ENCODE assay signal across 7 cellular contexts in genomic region chr12:107131832-107132616, GRCh38. TPM values are rescaled to one million over a fixed set of nuclear protein-coding genes. Genes with fewer than 3 reads are reported as not detected.
DNase-seq lines count a peak whose midpoint lies in the region; ATAC-seq and TF ChIP-seq lines count a peak whose summit lies in the region.

No MANE protein-coding gene starts in this region.

- H3K9me3 ChIP-seq in DOHH2 (ENCODE audit: control insufficient read depth, insufficient read depth, low read length): no peaks in the 10 kb centered on the region

- H3K36me3 ChIP-seq in DOHH2 (ENCODE audit: control insufficient read depth, low read length): no peaks in the 10 kb centered on the region

- no peak overlapping the region for H3K4me3 ChIP-seq in DOHH2 (ENCODE audit: low read length)

- no peak for TF ChIP-seq EP300 in Ishikawa (IDR thresholded peaks at IDR 0.05; ENCODE audit: borderline replicate concordance)

- H3F3A ChIP-seq in DOHH2 (ENCODE audit: control insufficient read depth, insufficient read depth): no peaks in the 10 kb centered on the region

- peaks cover 10 to 11% of the 10 kb centered on the region in 2 donors for H3K4me1 Mint-ChIP-seq in immature natural killer cell

- no peaks in the 10 kb centered on the region for H4K20me1 ChIP-seq in DOHH2 (ENCODE audit: control insufficient read depth, insufficient read depth, low read depth, low read length)

- no peak overlapping the region for H3K4me2 ChIP-seq in DOHH2 (ENCODE audit: low read length)

- H3K27me3 ChIP-seq in DOHH2 (ENCODE audit: control insufficient read depth, low read length): 0 out of 2 replicates have a peak, but pooled peaks cover 4% of the 10 kb centered on the region

- H3K9me2 ChIP-seq in DOHH2 (replicated peaks; ENCODE audit: control insufficient read depth, low read length): no peaks in the 10 kb centered on the region

- in situ Hi-C loops in T47D (cut with HindIII; ENCODE audit: low pct_unique_long_range_greater_than_20kb, low sequenced_read_pairs): no loop called here

- no peak overlapping the region for H3K4me3 Mint-ChIP-seq in immature natural killer cell

- TF ChIP-seq CTCF in DOHH2 (IDR thresholded peaks at IDR 0.05; ENCODE audit: low read depth, low read length, poor library complexity, severe bottlenecking): peak; percentile 88

- H3K27ac Mint-ChIP-seq in immature natural killer cell: no peak overlapping the region

- peaks cover 0 to 3% (median 0%) of the 10 kb centered on the region in 3 donors for H3K27me3 Mint-ChIP-seq in immature natural killer cell (ENCODE audit: low read depth in 3 of 3)

- no peaks in the 10 kb centered on the region for H3K4me1 ChIP-seq in DOHH2 (ENCODE audit: control insufficient read depth, low read length)

- no peak for ATAC-seq in GM18868 (IDR thresholded peaks at IDR 0.05; ENCODE audit: unreplicated experiment)

- H3K9me3 Mint-ChIP-seq in immature natural killer cell: no peaks in the 10 kb centered on the region

- H3K36me3 Mint-ChIP-seq in immature natural killer cell: no peaks in the 10 kb centered on the region

- DNase-seq in NOMO-1 treated with DMSO at 0.1 percent for 48 hours (lab: John Stamatoyannopoulos, UW; ENCODE audit: unreplicated experiment): peak; percentile 31
- peak; percentile 58 to 77 for DNase-seq in T47D (ENCODE audit: low read depth in 1 of 2, low spot score in 1 of 2)
- peak; percentile 42 to 50 (median 44) for DNase-seq in immature natural killer cell
- DNase-seq in superior temporal gyrus (ENCODE audit: extremely low spot score): peak; percentile 89

- no peaks in the 10 kb centered on the region for H3K79me2 ChIP-seq in DOHH2 (ENCODE audit: control insufficient read depth, low read length)

- peak; percentile 92 for TF ChIP-seq RAD21 in Ishikawa (IDR thresholded peaks at IDR 0.05; ENCODE audit: low read depth)

- no peak overlapping the region for H3K27ac ChIP-seq in DOHH2 (ENCODE audit: low read depth, low read length)

TF ChIP-seq in Ishikawa, 13 proteins besides CTCF, POLR2A, EP300 and RAD21:
- TF ChIP-seq TEAD4 (IDR thresholded peaks at IDR 0.05): no peak
- TF ChIP-seq EGR1 (IDR thresholded peaks at IDR 0.05): no peak
- TF ChIP-seq MAX (IDR thresholded peaks at IDR 0.05): no peak
- no peak for TF ChIP-seq TCF12 (IDR thresholded peaks at IDR 0.05; ENCODE audit: low read depth)
- no peak for TF ChIP-seq FOXM1 (IDR thresholded peaks at IDR 0.05; ENCODE audit: borderline replicate concordance, low read depth)
- no peak for TF ChIP-seq CREB1 (IDR thresholded peaks at IDR 0.05; ENCODE audit: low read depth)
- TF ChIP-seq ZBTB7A (IDR thresholded peaks at IDR 0.05; ENCODE audit: low read depth): no peak
- no peak for TF ChIP-seq TAF1 (IDR thresholded peaks at IDR 0.05; ENCODE audit: low read depth)
- TF ChIP-seq USF1 (IDR thresholded peaks at IDR 0.05): no peak

RNA-seq across cellular contexts. Expression of gene CRY1, which starts 38.7 kb away (rescaled TPM):
- polyA plus RNA-seq in immature natural killer cell: 10 to 100 TPM; 37.1 to 39.8 (median 39.3) TPM

Comparison
In these comparisons a context has a peak if more than half of its experiments do, and no peak if none do; other contexts are left out.
1. DNase-seq: peak in every context shown above with its lines; median percentile 89 in superior temporal gyrus; 68 in T47D; 44 in immature natural killer cell; 31 in NOMO-1 treated with DMSO at 0.1 percent for 48 hours.